Comparison of ENCODE assay signal across 19 cellular contexts in genomic region chr9:110444911-110445310, GRCh38.
DNase-seq lines count a peak whose midpoint lies in the region; ATAC-seq and TF ChIP-seq lines count a peak whose summit lies in the region.
"Had no signal": no experiment of that assay in that cellular context is flagged by ENCODE, and none has a peak within 500 bp of the region (broad histone marks: within the 10 kb centered on the region; RNA-seq: fewer than 3 reads in every experiment).

No MANE protein-coding gene starts in this region.

- TF ChIP-seq EP300 in ovary (IDR thresholded peaks at IDR 0.05), result no peak

- H3K4me3 Mint-ChIP-seq in HFFc6, result no peak overlapping the region
- H3K4me3 Mint-ChIP-seq in activated CD4-positive, alpha-beta T cell treated with anti-CD3 and anti-CD28 coated beads for 36 hours, result no peak overlapping the region
- H3K4me3 Mint-ChIP-seq: brain, H9 had no signal

- no peak for TF ChIP-seq POLR2A in ovary (IDR thresholded peaks at IDR 0.05)

- DNase-seq in AG04450 (ENCODE audit: low read depth, low spot score) (peak; percentile 26), HFFc6 (peak; percentile 63), amniotic epithelial cell (ENCODE audit: low read depth) (peak; percentile 98), glomerular visceral epithelial cell (ENCODE audit: extremely low spot score) (peak; percentile 6), ovary (no peak)
- no peak for DNase-seq in activated CD4-positive, alpha-beta T cell treated with anti-CD3 and anti-CD28 coated beads for 36 hours
- no peak for DNase-seq in activated CD8-positive, alpha-beta memory T cell treated with anti-CD3 and anti-CD28 coated beads for 24 hours
- DNase-seq: activated CD8-positive, alpha-beta memory T cell treated with anti-CD3 and anti-CD28 coated beads, Interleukin-2, amount 50 U/mL, for 4 hours; H9; left lung; NCI-H2081; NCI-H524; small intestine had no signal

- ATAC-seq in HG02852 (IDR thresholded peaks at IDR 0.05; ENCODE audit: unreplicated experiment), result no peak
- no peak for ATAC-seq in activated CD4-positive, alpha-beta T cell treated with anti-CD3 and anti-CD28 coated beads for 36 hours
- ATAC-seq: A549, left lung had no signal

- H3K9me3 Mint-ChIP-seq in HFFc6, result peaks cover 18% of the 10 kb centered on the region
- peaks cover 5% of the 10 kb centered on the region for H3K9me3 Mint-ChIP-seq in activated CD4-positive, alpha-beta T cell treated with anti-CD3 and anti-CD28 coated beads for 36 hours (ENCODE audit: low read depth)

- WGBS in ovary, 3 donors, result 73 to 81% (median 74%) methylated on average over 6 of the region's 6 CpGs

- H3K4me3 ChIP-seq in AG04450 (ENCODE audit: low read depth, low read length) (no peak overlapping the region), ovary (no peak overlapping the region)
- H3K4me3 ChIP-seq: A549, esophagus muscularis mucosa, left lung, tibial nerve had no signal

- POLR2A ChIA-PET in AG04450 (lab: Yijun Ruan, JAX), result no interaction called here
- POLR2A ChIA-PET in activated CD4-positive, alpha-beta T cell treated with anti-CD3 and anti-CD28 coated beads for 36 hours (lab: Charles Lee), result no interaction called here

- intact Hi-C loops in ovary (cut with DNase I), result no loop called here
- intact Hi-C loops in activated CD4-positive, alpha-beta T cell treated with anti-CD3 and anti-CD28 coated beads for 36 hours (cut with DNase I, micrococcal nuclease), result no loop called here

- H3K27ac Mint-ChIP-seq in HFFc6, result peak overlapping the region; percentile 22; the same call in 1 of the 2 replicates
- H3K27ac Mint-ChIP-seq in activated CD4-positive, alpha-beta T cell treated with anti-CD3 and anti-CD28 coated beads for 36 hours, result no peak overlapping the region
- H3K27ac Mint-ChIP-seq: H9 had no signal

- H3K4me1 Mint-ChIP-seq in HFFc6 (ENCODE audit: low read depth), result peaks cover 48% of the 10 kb centered on the region
- no peaks in the 10 kb centered on the region for H3K4me1 Mint-ChIP-seq in activated CD4-positive, alpha-beta T cell treated with anti-CD3 and anti-CD28 coated beads for 36 hours

- no peak for TF ChIP-seq CTCF in AG04450 (IDR thresholded peaks at IDR 0.05; ENCODE audit: low read depth, low read length)
- no peak for TF ChIP-seq CTCF in HFFc6 (IDR thresholded peaks at IDR 0.05)
- no peak for TF ChIP-seq CTCF in ovary (IDR thresholded peaks at IDR 0.05)

- no peaks in the 10 kb centered on the region for H3K27me3 ChIP-seq in AG04450 (ENCODE audit: control insufficient read depth, insufficient read depth, low read length)
- no peaks in the 10 kb centered on the region for H3K27me3 ChIP-seq in ovary
- H3K27me3 ChIP-seq: esophagus muscularis mucosa, left lung, tibial nerve had no signal

- no peaks in the 10 kb centered on the region for H3K27me3 Mint-ChIP-seq in HFFc6 (ENCODE audit: insufficient read depth)
- H3K27me3 Mint-ChIP-seq in activated CD4-positive, alpha-beta T cell treated with anti-CD3 and anti-CD28 coated beads for 36 hours, result no peaks in the 10 kb centered on the region
- H3K27me3 Mint-ChIP-seq: brain had no signal

- H3K9me3 ChIP-seq in AG04450 (ENCODE audit: control insufficient read depth, insufficient read depth, low read length), result peaks cover 6% of the 10 kb centered on the region; the same call in 1 of the 2 replicates
- no peaks in the 10 kb centered on the region for H3K9me3 ChIP-seq in ovary
- H3K9me3 ChIP-seq: left lung had no signal

- no peaks in the 10 kb centered on the region for H3K4me1 ChIP-seq in ovary (ENCODE audit: insufficient read depth)
- H3K4me1 ChIP-seq: esophagus muscularis mucosa, left lung, parathyroid adenoma, tibial nerve had no signal

- no peaks in the 10 kb centered on the region for H3K36me3 ChIP-seq in ovary
- H3K36me3 ChIP-seq: left lung had no signal

- CTCF ChIA-PET in AG04450 (lab: Charles Lee), result no interaction called here
- CTCF ChIA-PET in activated CD4-positive, alpha-beta T cell treated with anti-CD3 and anti-CD28 coated beads for 36 hours (lab: Charles Lee), result no interaction called here

- H3K36me3 Mint-ChIP-seq in HFFc6 (ENCODE audit: low read depth), result peaks cover 26% of the 10 kb centered on the region
- H3K36me3 Mint-ChIP-seq in activated CD4-positive, alpha-beta T cell treated with anti-CD3 and anti-CD28 coated beads for 36 hours (ENCODE audit: low read depth), result no peaks in the 10 kb centered on the region

- H3K27ac ChIP-seq in AG04450 (ENCODE audit: low read depth, low read length) (no peak overlapping the region), ovary (no peak overlapping the region)
- H3K27ac ChIP-seq: esophagus muscularis mucosa, left lung, parathyroid adenoma, tibial nerve had no signal

Comparison
In these comparisons a context has a peak if more than half of its experiments do, and no peak if none do; other contexts are left out.
1. DNase-seq: peak in AG04450 (single experiment), HFFc6 (single experiment), amniotic epithelial cell (single experiment) and glomerular visceral epithelial cell (single experiment); none in ovary (0 of 5), activated CD4-positive, alpha-beta T cell treated with anti-CD3 and anti-CD28 coated beads for 36 hours (single experiment) and activated CD8-positive, alpha-beta memory T cell treated with anti-CD3 and anti-CD28 coated beads for 24 hours (single experiment).